In genomic region chr9:97237951-97238851, GRCh38 we compare ENCODE assay signal across 1 cellular context.
TF ChIP-seq lines count a peak whose summit lies in the region.

No MANE protein-coding gene starts in this region.

TF ChIP-seq in HepG2, 621 proteins besides CTCF, POLR2A, EP300 and RAD21 (continued from another document and continues in another):
- TF ChIP-seq NFIB (CRISPR knock-in tag; IDR thresholded peaks at IDR 0.05; ENCODE audit: borderline replicate concordance) (no peak), ZBTB49 (CRISPR knock-in tag; IDR thresholded peaks at IDR 0.05; ENCODE audit: borderline replicate concordance) (no peak), SP2 (CRISPR knock-in tag; IDR thresholded peaks at IDR 0.05) (peak; percentile 28; the same call in 1 of the 2 replicates), KLF6 (CRISPR knock-in tag; IDR thresholded peaks at IDR 0.05) (no peak), GTF2F1 (IDR thresholded peaks at IDR 0.05; ENCODE audit: low read length) (no peak), GZF1 (CRISPR knock-in tag; IDR thresholded peaks at IDR 0.05) (no peak), ZNF263 (CRISPR knock-in tag; IDR thresholded peaks at IDR 0.05) (no peak), ZNF543 (CRISPR knock-in tag; IDR thresholded peaks at IDR 0.05) (0 out of 2 replicates have a peak, but pooled peaks have one; percentile 23), ZFP37 (CRISPR knock-in tag; IDR thresholded peaks at IDR 0.05; ENCODE audit: borderline replicate concordance) (peak; percentile 42; the same call in 1 of the 2 replicates), GATAD2A (CRISPR knock-in tag; IDR thresholded peaks at IDR 0.05) (peak; percentile 14; the same call in 1 of the 2 replicates), PCBP1 (IDR thresholded peaks at IDR 0.05; ENCODE audit: borderline replicate concordance, low read depth, low read length) (no peak), E2F1 (CRISPR knock-in tag; IDR thresholded peaks at IDR 0.05) (peak; percentile 63), IRF1 (CRISPR knock-in tag; IDR thresholded peaks at IDR 0.05; ENCODE audit: low read depth) (no peak), ZNF782 (CRISPR knock-in tag; IDR thresholded peaks at IDR 0.05; ENCODE audit: borderline replicate concordance) (no peak), ATF5 (CRISPR knock-in tag; IDR thresholded peaks at IDR 0.05; ENCODE audit: low read depth) (no peak), CSRNP1 (CRISPR knock-in tag; IDR thresholded peaks at IDR 0.05) (0 out of 2 replicates have a peak, but pooled peaks have one; percentile 26), SRF (IDR thresholded peaks at IDR 0.05; ENCODE audit: low read depth, low read length) (no peak), ARID4A (CRISPR knock-in tag; IDR thresholded peaks at IDR 0.05; ENCODE audit: borderline replicate concordance) (peak; percentile 58; the same call in 1 of the 2 replicates), DDIT3 (CRISPR knock-in tag; IDR thresholded peaks at IDR 0.05) (no peak), ZNF574 (CRISPR knock-in tag; IDR thresholded peaks at IDR 0.05) (peak; percentile 99), ZNF800 (CRISPR knock-in tag; IDR thresholded peaks at IDR 0.05) (peak; percentile 47; the same call in 1 of the 2 replicates), FOXM1 (CRISPR knock-in tag; IDR thresholded peaks at IDR 0.05) (no peak), GTF3A (CRISPR knock-in tag; conservative IDR thresholded peaks at IDR 0.05) (no peak), ZNF329 (CRISPR knock-in tag; IDR thresholded peaks at IDR 0.05; ENCODE audit: low read depth) (no peak), ZSCAN30 (CRISPR knock-in tag; IDR thresholded peaks at IDR 0.05) (no peak), MAF1 (CRISPR knock-in tag; IDR thresholded peaks at IDR 0.05; ENCODE audit: borderline replicate concordance) (no peak), ZNF382 (CRISPR knock-in tag; IDR thresholded peaks at IDR 0.05; ENCODE audit: borderline replicate concordance) (no peak), MEF2D (CRISPR knock-in tag; IDR thresholded peaks at IDR 0.05) (no peak), PAWR (CRISPR knock-in tag; IDR thresholded peaks at IDR 0.05; ENCODE audit: borderline replicate concordance) (no peak), ASH2L (IDR thresholded peaks at IDR 0.05; ENCODE audit: insufficient read length, low read depth, low read length) (no peak), ATF1 (CRISPR knock-in tag; IDR thresholded peaks at IDR 0.05) (no peak), ZFY (CRISPR knock-in tag; IDR thresholded peaks at IDR 0.05) (peak; percentile 77), PRDM15 (CRISPR knock-in tag; IDR thresholded peaks at IDR 0.05) (no peak), ESRRA (CRISPR knock-in tag; IDR thresholded peaks at IDR 0.05; ENCODE audit: low read depth) (no peak), AGO2 (optimal IDR thresholded peaks at IDR 0.05; ENCODE audit: low read depth, low read length) (peak; percentile 60), ZNF446 (CRISPR knock-in tag; IDR thresholded peaks at IDR 0.05) (peak; percentile 79; the same call in 1 of the 2 replicates), ZNF282 (IDR thresholded peaks at IDR 0.05; ENCODE audit: partially characterized antibody) (no peak), CREB3 (CRISPR knock-in tag; IDR thresholded peaks at IDR 0.05) (peak; percentile 38; the same call in 1 of the 2 replicates), KLF13 (CRISPR knock-in tag; IDR thresholded peaks at IDR 0.05) (no peak), CBX1 (IDR thresholded peaks at IDR 0.05; ENCODE audit: low read depth) (no peak)
